In genomic region chr9:36603006-36603405, GRCh38 we compare ENCODE assay signal across 11 cellular contexts. TPM values are rescaled to one million over a fixed set of nuclear protein-coding genes. Genes with fewer than 3 reads are reported as not detected.
DNase-seq lines count a peak whose midpoint lies in the region; ATAC-seq and TF ChIP-seq lines count a peak whose summit lies in the region.
"Had no signal": no experiment of that assay in that cellular context is flagged by ENCODE, and none has a peak within 500 bp of the region (broad histone marks: within the 10 kb centered on the region; RNA-seq: fewer than 3 reads in every experiment).

No MANE protein-coding gene starts in this region.

- in situ Hi-C loops in astrocyte of the spinal cord (cut with HindIII; ENCODE audit: low sequenced_read_pairs): no loop called here

- H3K4me3 Mint-ChIP-seq in activated naive CD8-positive, alpha-beta T cell treated with anti-CD3 and anti-CD28 coated beads, Interleukin-2, amount 10 ng/mL, durations not matched to agents 7 days and 5 days: no peak overlapping the region
- no peak overlapping the region for H3K4me3 Mint-ChIP-seq in activated naive CD8-positive, alpha-beta T cell treated with anti-CD3 and anti-CD28 coated beads for 36 hours
- H3K4me3 Mint-ChIP-seq: activated naive CD8-positive, alpha-beta T cell had no signal

- no peaks in the 10 kb centered on the region for H3K9me3 Mint-ChIP-seq in activated naive CD8-positive, alpha-beta T cell treated with anti-CD3 and anti-CD28 coated beads, Interleukin-2, amount 10 ng/mL, durations not matched to agents 7 days and 5 days
- H3K9me3 Mint-ChIP-seq in activated naive CD8-positive, alpha-beta T cell treated with anti-CD3 and anti-CD28 coated beads for 36 hours: no peaks in the 10 kb centered on the region

- no peaks in the 10 kb centered on the region for H3K27me3 Mint-ChIP-seq in activated naive CD8-positive, alpha-beta T cell treated with anti-CD3 and anti-CD28 coated beads, Interleukin-2, amount 10 ng/mL, durations not matched to agents 7 days and 5 days
- H3K27me3 Mint-ChIP-seq in activated naive CD8-positive, alpha-beta T cell treated with anti-CD3 and anti-CD28 coated beads for 36 hours: no peaks in the 10 kb centered on the region
- H3K27me3 Mint-ChIP-seq: activated naive CD8-positive, alpha-beta T cell had no signal

- no peak overlapping the region for H3K4me3 ChIP-seq in astrocyte of the spinal cord (ENCODE audit: low read depth, low read length)
- H3K4me3 ChIP-seq: MG63 had no signal

- H3K27ac Mint-ChIP-seq in activated naive CD8-positive, alpha-beta T cell treated with anti-CD3 and anti-CD28 coated beads, Interleukin-2, amount 10 ng/mL, durations not matched to agents 7 days and 5 days: peak overlapping the region; percentile 19
- no peak overlapping the region for H3K27ac Mint-ChIP-seq in activated naive CD8-positive, alpha-beta T cell treated with anti-CD3 and anti-CD28 coated beads for 36 hours
- H3K27ac Mint-ChIP-seq: activated naive CD8-positive, alpha-beta T cell had no signal

- TF ChIP-seq CTCF in astrocyte of the spinal cord (IDR thresholded peaks at IDR 0.05; ENCODE audit: low read depth, low read length): no peak

- peaks cover 4% of the 10 kb centered on the region for H3K4me1 Mint-ChIP-seq in activated naive CD8-positive, alpha-beta T cell treated with anti-CD3 and anti-CD28 coated beads, Interleukin-2, amount 10 ng/mL, durations not matched to agents 7 days and 5 days
- H3K4me1 Mint-ChIP-seq in activated naive CD8-positive, alpha-beta T cell treated with anti-CD3 and anti-CD28 coated beads for 36 hours: no peaks in the 10 kb centered on the region

- DNase-seq in activated naive CD8-positive, alpha-beta T cell treated with anti-CD3 and anti-CD28 coated beads, Interleukin-2, amount 10 ng/mL, durations not matched to agents 7 days and 5 days: no peak
- no peak for DNase-seq in activated naive CD8-positive, alpha-beta T cell treated with anti-CD3 and anti-CD28 coated beads for 36 hours
- DNase-seq in astrocyte of the spinal cord (ENCODE audit: low read depth, low spot score): peak; percentile 45
- peak; percentile 36 for DNase-seq in stromal cell of bone marrow (ENCODE audit: low read depth)
- DNase-seq in NOMO-1 treated with dmso at 0.1 percent for 144 hours (lab: John Stamatoyannopoulos, UW; ENCODE audit: unreplicated experiment): no peak
- no peak for DNase-seq in NCI-H2107 treated with DMSO at 0.1 percent for 48 hours (lab: John Stamatoyannopoulos, UW; ENCODE audit: unreplicated experiment)
- DNase-seq: MG63 had no signal

- peaks cover 42% of the 10 kb centered on the region for H3K36me3 Mint-ChIP-seq in activated naive CD8-positive, alpha-beta T cell treated with anti-CD3 and anti-CD28 coated beads, Interleukin-2, amount 10 ng/mL, durations not matched to agents 7 days and 5 days
- H3K36me3 Mint-ChIP-seq in activated naive CD8-positive, alpha-beta T cell treated with anti-CD3 and anti-CD28 coated beads for 36 hours: peaks cover 60% of the 10 kb centered on the region
- H3K36me3 Mint-ChIP-seq: activated naive CD8-positive, alpha-beta T cell had no signal

- no peak for ATAC-seq in activated naive CD8-positive, alpha-beta T cell treated with anti-CD3 and anti-CD28 coated beads, Interleukin-2, amount 10 ng/mL, durations not matched to agents 7 days and 5 days (ENCODE audit: low read depth)
- peak; percentile 75 for ATAC-seq in HG03045 (IDR thresholded peaks at IDR 0.05; ENCODE audit: unreplicated experiment)
- no peak for ATAC-seq in HG03457 (IDR thresholded peaks at IDR 0.05; ENCODE audit: unreplicated experiment)
- ATAC-seq: esophagus mucosa had no signal

- POLR2A ChIA-PET in activated naive CD8-positive, alpha-beta T cell treated with anti-CD3 and anti-CD28 coated beads, Interleukin-2, amount 10 ng/mL, durations not matched to agents 7 days and 5 days (lab: Charles Lee): no interaction called here

RNA-seq across cellular contexts. Expression of gene MELK, which starts 30.3 kb away (rescaled TPM):
- total RNA-seq in activated naive CD8-positive, alpha-beta T cell treated with anti-CD3 and anti-CD28 coated beads, Interleukin-2, amount 10 ng/mL, durations not matched to agents 7 days and 5 days: 10 to 100 TPM; 47.2 to 48.1 TPM
- 10 to 100 TPM; 46.9 to 49.8 TPM for total RNA-seq in activated naive CD8-positive, alpha-beta T cell treated with anti-CD3 and anti-CD28 coated beads for 36 hours

Comparison
In these comparisons a context has a peak if more than half of its experiments do, and no peak if none do; other contexts are left out.
1. DNase-seq: peak in astrocyte of the spinal cord (single experiment) and stromal cell of bone marrow (single experiment); none in activated naive CD8-positive, alpha-beta T cell treated with anti-CD3 and anti-CD28 coated beads, Interleukin-2, amount 10 ng/mL, durations not matched to agents 7 days and 5 days (single experiment), activated naive CD8-positive, alpha-beta T cell treated with anti-CD3 and anti-CD28 coated beads for 36 hours (single experiment), NOMO-1 treated with dmso at 0.1 percent for 144 hours (single experiment) and NCI-H2107 treated with DMSO at 0.1 percent for 48 hours (single experiment).